ENCODE assay signal across 14 cellular contexts in genomic region chr9:110580850-110581249, GRCh38. TPM values are rescaled to one million over a fixed set of nuclear protein-coding genes. Genes with fewer than 3 reads are reported as not detected.
A peak's percentile ranks its signal among the peaks of the same experiment; 100 is the strongest.
DNase-seq lines count a peak whose midpoint lies in the region; ATAC-seq and TF ChIP-seq lines count a peak whose summit lies in the region.
"Had no signal": no experiment of that assay in that cellular context is flagged by ENCODE, and none has a peak within 500 bp of the region (broad histone marks: within the 10 kb centered on the region; RNA-seq: fewer than 3 reads in every experiment).

No MANE protein-coding gene starts in this region.

- intact Hi-C loops in IMR-90 (cut with micrococcal nuclease) = no loop called here

- WGBS in IMR-90 (ENCODE audit: extremely low coverage in 2 of 2, insufficient read length in 1 of 2), 2 experiments = 87% methylated on average over 3 of the region's 6 CpGs; no CpG with 5 or more reads in 1 of the 2 experiments
- WGBS in smooth muscle cell (ENCODE audit: low lambda C conversion rate) = 65% methylated on average over 6 of the region's 6 CpGs

- peaks cover 5% of the 10 kb centered on the region for H3F3A ChIP-seq in smooth muscle cell (ENCODE audit: low read depth)

- H3K79me1 ChIP-seq in IMR-90 (ENCODE audit: low read depth in 1 of 2, low read length in 2 of 2) = peaks cover 3 to 9% of the 10 kb centered on the region in 2 experiments; a peak in 2 of 4 replicates

- ATAC-seq in IMR-90 (ENCODE audit: low read depth) = no peak
- ATAC-seq in HG02678 (IDR thresholded peaks at IDR 0.05; ENCODE audit: unreplicated experiment) = no peak
- no peak for ATAC-seq in GM18520 (IDR thresholded peaks at IDR 0.05; ENCODE audit: unreplicated experiment)
- ATAC-seq: effector memory CD8-positive, alpha-beta T cell had no signal

- CTCF ChIA-PET in IMR-90 (lab: Yijun Ruan, JAX) = no interaction called here

- H2AK9ac ChIP-seq in IMR-90 (replicated peaks; ENCODE audit: low read depth, low read length, poor library complexity) = peak overlapping the region; percentile 80

- peak overlapping the region; percentile 57; the same call in 1 of the 2 replicates for H2AK5ac ChIP-seq in IMR-90 (ENCODE audit: low read depth, low read length)

- 0 out of 3 replicates have a peak overlapping the region, but pooled peaks have one; percentile 27 for H2BK15ac ChIP-seq in IMR-90 (ENCODE audit: low read depth, low read length)

- peak overlapping the region; percentile 75; the same call in 1 of the 2 replicates for H3K27ac ChIP-seq in IMR-90 (ENCODE audit: insufficient read depth, low read length)
- H3K27ac ChIP-seq in smooth muscle cell (ENCODE audit: low read depth) = no peak overlapping the region
- H3K27ac ChIP-seq: testis had no signal

- peak overlapping the region; percentile 57 for H4K5ac ChIP-seq in IMR-90 (ENCODE audit: low read depth, low read length)

- H3K23ac ChIP-seq in IMR-90 (ENCODE audit: low read depth, low read length) = peak overlapping the region; percentile 52; the same call in 1 of the 2 replicates

- H4K20me1 ChIP-seq in IMR-90 (ENCODE audit: insufficient read depth, low read length) = no peaks in the 10 kb centered on the region
- no peaks in the 10 kb centered on the region for H4K20me1 ChIP-seq in smooth muscle cell (ENCODE audit: low read depth)

- TF ChIP-seq CTCF in IMR-90 (conservative IDR thresholded peaks at IDR 0.05; ENCODE audit: low read depth, low read length) (no peak), smooth muscle cell (IDR thresholded peaks at IDR 0.05; ENCODE audit: borderline replicate concordance, insufficient read depth, poor library complexity, severe bottlenecking) (no peak)

- TF ChIP-seq POLR2A in IMR-90 (IDR thresholded peaks at IDR 0.05; ENCODE audit: low read depth, low read length) = no peak

- H3K27me3 ChIP-seq in IMR-90 (ENCODE audit: control insufficient read depth, insufficient read depth, low read length) = no peaks in the 10 kb centered on the region
- H3K27me3 ChIP-seq in smooth muscle cell (ENCODE audit: low read depth) = no peaks in the 10 kb centered on the region
- H3K27me3 ChIP-seq: testis had no signal

- H3K4me1 ChIP-seq in IMR-90 (ENCODE audit: control insufficient read depth, insufficient read depth, low read length) = peaks cover 11% of the 10 kb centered on the region
- peaks cover 4% of the 10 kb centered on the region for H3K4me1 ChIP-seq in smooth muscle cell (ENCODE audit: low read depth)
- H3K4me1 ChIP-seq: testis had no signal

- H3K4ac ChIP-seq in IMR-90 (ENCODE audit: low read depth, low read length) = peak overlapping the region; percentile 57

- H3K79me2 ChIP-seq in smooth muscle cell (ENCODE audit: low read depth) = peaks cover 18% of the 10 kb centered on the region

- peaks cover 7% of the 10 kb centered on the region for H3K9me1 ChIP-seq in IMR-90 (ENCODE audit: insufficient read depth, low read length)

- no peak overlapping the region for H3K56ac ChIP-seq in IMR-90 (ENCODE audit: extremely low read depth, insufficient read depth, low read length)

- H3K9me3 ChIP-seq in IMR-90 (ENCODE audit: control insufficient read depth, insufficient read depth, low read length) = no peaks in the 10 kb centered on the region
- no peaks in the 10 kb centered on the region for H3K9me3 ChIP-seq in smooth muscle cell (replicated peaks; ENCODE audit: low read depth)
- H3K9me3 ChIP-seq: testis had no signal

- no peak for TF ChIP-seq RAD21 in IMR-90 (IDR thresholded peaks at IDR 0.05; ENCODE audit: low read length)

- H2BK5ac ChIP-seq in IMR-90 (ENCODE audit: low read depth, low read length, poor library complexity, severe bottlenecking) = peak overlapping the region; percentile 61

- BruUV-seq in IMR-90 (replicated peaks; lab: Mats Ljungman, UMichigan) = no TSS peak

- H3K18ac ChIP-seq in IMR-90 (ENCODE audit: low read depth, low read length) = peak overlapping the region; percentile 73

- peak overlapping the region; percentile 62 for H3K14ac ChIP-seq in IMR-90 (replicated peaks; ENCODE audit: low read depth, low read length)

- H4K91ac ChIP-seq in IMR-90 (ENCODE audit: insufficient read depth, low read depth, low read length) = peak overlapping the region; percentile 31; the same call in 1 of the 2 replicates

- H2AFZ ChIP-seq in IMR-90 (replicated peaks; ENCODE audit: low read length, poor library complexity) (no peak overlapping the region), smooth muscle cell (ENCODE audit: low read depth) (no peak overlapping the region)

- H2BK20ac ChIP-seq in IMR-90 (ENCODE audit: low read depth, low read length) = peak overlapping the region; percentile 78

- H3K36me3 ChIP-seq in IMR-90 (ENCODE audit: control insufficient read depth, insufficient read depth, low read length) (no peaks in the 10 kb centered on the region), smooth muscle cell (ENCODE audit: low read depth) (no peaks in the 10 kb centered on the region)

- H2BK120ac ChIP-seq in IMR-90 (ENCODE audit: low read depth, low read length) = peak overlapping the region; percentile 77; the same call in 1 of the 2 replicates

- in situ Hi-C loops in IMR-90 (cut with MboI; ENCODE audit: low sequenced_read_pairs) = no loop called here

- peak overlapping the region in 1 of 2 experiments; percentile 67; a peak in 2 of 4 replicates for H4K8ac ChIP-seq in IMR-90 (ENCODE audit: low read depth in 2 of 2, low read length in 2 of 2)

- H3K4me3 ChIP-seq in IMR-90 (ENCODE audit: insufficient read depth, low read depth, low read length) = no peak overlapping the region
- H3K4me3 ChIP-seq in smooth muscle cell = no peak overlapping the region
- H3K4me3 ChIP-seq: testis had no signal

- peak; percentile 57 for DNase-seq in IMR-90
- peak; percentile 62 for DNase-seq in cerebellar cortex (ENCODE audit: low spot score)
- peak; percentile 71 for DNase-seq in iris pigment epithelial cell (ENCODE audit: low read depth)
- no peak for DNase-seq in smooth muscle cell (lab: John Stamatoyannopoulos, UW; ENCODE audit: unreplicated experiment)
- no peak for DNase-seq in SKM-1 (lab: John Stamatoyannopoulos, UW; ENCODE audit: unreplicated experiment)
- no peak for DNase-seq in hepatic stellate cell (ENCODE audit: low spot score)
- DNase-seq: activated naive CD4-positive, alpha-beta T cell treated with anti-CD3 and anti-CD28 coated beads, Interleukin-2, amount 10 ng/mL, durations not matched to agents 7 days and 5 days; effector memory CD8-positive, alpha-beta T cell; NCI-H1417 treated with DMSO at 0.1 percent for 48 hours; NCI-H345; T-helper 9 cell; testis had no signal

- H3K9ac ChIP-seq in IMR-90 (ENCODE audit: low read depth, low read length) (0 out of 2 replicates have a peak overlapping the region, but pooled peaks have one; percentile 66), smooth muscle cell (ENCODE audit: low read depth) (no peak overlapping the region)

- dilution Hi-C loops in IMR-90 (cut with HindIII; ENCODE audit: low sequenced_read_pairs, unreplicated experiment) = no loop called here

- H3K4me2 ChIP-seq in IMR-90 (ENCODE audit: low read depth, low read length) = peak overlapping the region; percentile 88
- peak overlapping the region; percentile 88 for H3K4me2 ChIP-seq in smooth muscle cell

- POLR2A ChIA-PET in IMR-90 (lab: Charles Lee; ENCODE audit: unreplicated experiment) = no interaction called here

TF ChIP-seq in IMR-90, 13 proteins besides CTCF, POLR2A, EP300 and RAD21:
- TF ChIP-seq CEBPB (IDR thresholded peaks at IDR 0.05; ENCODE audit: low read depth, low read length) = peak; percentile 81
- peak; percentile 8; the same call in 1 of the 2 replicates for TF ChIP-seq NFE2L2 (IDR thresholded peaks at IDR 0.05; ENCODE audit: low read depth, low read length)
- TF ChIP-seq MAFK (IDR thresholded peaks at IDR 0.05; ENCODE audit: low read depth, low read length) = no peak
TF ChIP-seq in IMR-90: peak in this region for 2.

RNA-seq across cellular contexts. Expression of gene SVEP1, which starts 1.3 kb away (rescaled TPM):
- total RNA-seq in IMR-90 (2012; rRNA removed) = 13.1 and 16.7 TPM in 2 replicates
- polyA plus RNA-seq in IMR-90 (2012; rRNA removed) = 3.8 and 4.8 TPM in 2 replicates
- 2.1 and 2.8 TPM in 2 replicates for polyA plus RNA-seq in IMR-90 (2012; cell fraction: cytosol; rRNA removed)
- 2.7 and 10.2 TPM in 2 replicates for polyA plus RNA-seq in IMR-90 (2012; cell fraction: nucleus; rRNA removed; ENCODE audit: low replicate concordance)
- 14.8 and 16.6 TPM in 2 replicates for total RNA-seq in smooth muscle cell
- 4.8 and 6.4 TPM in 2 replicates for polyA plus RNA-seq in smooth muscle cell

Comparison
In these comparisons a context has a peak if more than half of its experiments do, and no peak if none do; other contexts are left out.
1. DNase-seq: peak in IMR-90 (single experiment), cerebellar cortex (single experiment) and iris pigment epithelial cell (single experiment); none in smooth muscle cell (single experiment), SKM-1 (single experiment) and hepatic stellate cell (single experiment).